ENCODE assay signal across 23 cellular contexts in the genomic region with DNA sequence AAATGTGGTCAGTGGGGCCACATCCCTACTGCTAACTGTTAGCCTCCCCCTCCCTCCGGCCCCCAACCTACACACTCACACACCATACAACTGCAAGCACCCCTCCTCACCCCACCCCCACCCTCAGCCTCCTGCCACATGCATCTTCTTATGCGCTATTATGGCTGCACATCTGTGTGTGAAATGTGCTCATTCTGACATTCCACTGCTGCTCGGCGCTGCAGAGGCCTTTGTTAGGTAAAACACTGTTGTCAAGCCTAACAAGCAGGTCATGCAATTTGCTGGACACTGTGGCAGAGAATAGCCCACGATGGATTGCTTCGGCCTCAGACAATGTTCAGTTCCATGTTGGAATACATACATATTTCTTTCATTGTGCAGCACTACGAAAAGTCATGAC.
"Had no signal": no experiment of that assay in that cellular context is flagged by ENCODE, and none has a peak within 500 bp of the region (broad histone marks: within the 10 kb centered on the region; RNA-seq: fewer than 3 reads in every experiment).

No MANE protein-coding gene starts in this region.

- H3K4me1 Mint-ChIP-seq: activated B cell treated with CpG ODN at 0.5 μM for 24 hours; activated CD4-positive, alpha-beta T cell treated with anti-CD3 and anti-CD28 coated beads, Interleukin-2, amount 10 ng/mL, durations not matched to agents 24 days and 14 days; activated naive CD4-positive, alpha-beta T cell treated with anti-CD3 and anti-CD28 coated beads, Interleukin-2, amount 10 ng/mL, durations not matched to agents 7 days and 5 days; activated naive CD8-positive, alpha-beta T cell treated with anti-CD3 and anti-CD28 coated beads, Interleukin-2, amount 50 U/mL, for 24 hours; naive B cell had no signal

- H3K9me3 ChIP-seq: left lung, mucosa of descending colon, tibial artery had no signal

- H3K27ac ChIP-seq: brain microvascular endothelial cell, left lung, tibial artery had no signal

- ATAC-seq: activated CD8-positive, alpha-beta T cell treated with anti-CD3 and anti-CD28 coated beads for 36 hours; activated naive CD8-positive, alpha-beta T cell treated with anti-CD3 and anti-CD28 coated beads, Interleukin-2, amount 50 U/mL, for 24 hours; left lung; mucosa of descending colon had no signal

- H3K4me1 ChIP-seq: left lung, tibial artery had no signal

- H3K36me3 ChIP-seq: brain microvascular endothelial cell, left lung, tibial artery had no signal

- H3K27me3 Mint-ChIP-seq: activated B cell treated with CpG ODN at 0.5 μM for 24 hours; activated CD4-positive, alpha-beta T cell treated with anti-CD3 and anti-CD28 coated beads, Interleukin-2, amount 10 ng/mL, durations not matched to agents 24 days and 14 days; activated naive CD4-positive, alpha-beta T cell treated with anti-CD3 and anti-CD28 coated beads, Interleukin-2, amount 10 ng/mL, durations not matched to agents 7 days and 5 days; activated naive CD8-positive, alpha-beta T cell treated with anti-CD3 and anti-CD28 coated beads, Interleukin-2, amount 50 U/mL, for 24 hours; naive B cell had no signal

- H3K27me3 ChIP-seq: brain microvascular endothelial cell, left lung, tibial artery had no signal

- H3K4me3 Mint-ChIP-seq: activated B cell treated with CpG ODN at 0.5 μM for 24 hours; activated CD4-positive, alpha-beta T cell treated with anti-CD3 and anti-CD28 coated beads, Interleukin-2, amount 10 ng/mL, durations not matched to agents 24 days and 14 days; activated CD8-positive, alpha-beta T cell treated with anti-CD3 and anti-CD28 coated beads for 36 hours; activated naive CD4-positive, alpha-beta T cell treated with anti-CD3 and anti-CD28 coated beads, Interleukin-2, amount 10 ng/mL, durations not matched to agents 7 days and 5 days; activated naive CD8-positive, alpha-beta T cell treated with anti-CD3 and anti-CD28 coated beads, Interleukin-2, amount 50 U/mL, for 24 hours; activated T-cell treated with anti-CD3 and anti-CD28 coated beads, Interleukin-2, amount 50 U/mL, for 24 hours; naive B cell; T-helper 2 cell treated with Interferon-gamma antibody and Interleukin-4, amounts not matched to agents 5 μg/mL and 100 μg/mL, for 36 hours had no signal

- H3K4me3 ChIP-seq: dorsolateral prefrontal cortex, left lung, mucosa of descending colon, tibial artery had no signal

- H3K9me3 Mint-ChIP-seq: activated B cell treated with CpG ODN at 0.5 μM for 24 hours; activated CD4-positive, alpha-beta T cell treated with anti-CD3 and anti-CD28 coated beads, Interleukin-2, amount 10 ng/mL, durations not matched to agents 24 days and 14 days; activated CD8-positive, alpha-beta T cell treated with anti-CD3 and anti-CD28 coated beads for 36 hours; activated naive CD4-positive, alpha-beta T cell treated with anti-CD3 and anti-CD28 coated beads, Interleukin-2, amount 10 ng/mL, durations not matched to agents 7 days and 5 days; activated naive CD8-positive, alpha-beta T cell treated with anti-CD3 and anti-CD28 coated beads, Interleukin-2, amount 50 U/mL, for 24 hours; activated T-cell treated with anti-CD3 and anti-CD28 coated beads, Interleukin-2, amount 50 U/mL, for 24 hours; T-helper 2 cell treated with Interferon-gamma antibody and Interleukin-4, amounts not matched to agents 5 μg/mL and 100 μg/mL, for 36 hours had no signal

- DNase-seq: activated B cell treated with CpG ODN at 0.5 μM for 24 hours; activated CD4-positive, alpha-beta T cell treated with anti-CD3 and anti-CD28 coated beads, Interleukin-2, amount 10 ng/mL, durations not matched to agents 24 days and 14 days; activated CD8-positive, alpha-beta T cell treated with anti-CD3 and anti-CD28 coated beads for 36 hours; activated naive CD4-positive, alpha-beta T cell treated with anti-CD3 and anti-CD28 coated beads, Interleukin-2, amount 10 ng/mL, durations not matched to agents 7 days and 5 days; activated naive CD8-positive, alpha-beta T cell treated with anti-CD3 and anti-CD28 coated beads, Interleukin-2, amount 50 U/mL, for 24 hours; activated T-cell treated with anti-CD3 and anti-CD28 coated beads, Interleukin-2, amount 50 U/mL, for 24 hours; anterior cingulate cortex; brain microvascular endothelial cell; central memory CD4-positive, alpha-beta T cell; dorsolateral prefrontal cortex; foreskin melanocyte; glutamatergic neuron; hypothalamus; kidney; left lung; mammary epithelial cell; mucosa of descending colon; naive B cell; occipital lobe; stimulated activated CD4-positive, alpha-beta T cell treated with anti-CD3 and anti-CD28 coated beads, Interleukin-2, amount 100 ng/mL, for 24 hours; stimulated activated naive CD4-positive, alpha-beta T cell treated with Interleukin-2 at 50 U/mL for 16 hours; tibial artery had no signal

- H3K36me3 Mint-ChIP-seq: activated naive CD4-positive, alpha-beta T cell treated with anti-CD3 and anti-CD28 coated beads, Interleukin-2, amount 10 ng/mL, durations not matched to agents 7 days and 5 days; naive B cell had no signal
